ENCODE assay signal across 12 cellular contexts in genomic region chr1:94698759-94699502, GRCh38.
A peak's percentile ranks its signal among the peaks of the same experiment; 100 is the strongest.
DNase-seq lines count a peak whose midpoint lies in the region; FAIRE-seq and TF ChIP-seq lines count a peak whose summit lies in the region.
"Had no signal": no experiment of that assay in that cellular context is flagged by ENCODE, and none has a peak within 500 bp of the region (broad histone marks: within the 10 kb centered on the region; RNA-seq: fewer than 3 reads in every experiment).

No MANE protein-coding gene starts in this region.

- FAIRE-seq in astrocyte (lab: Jason Lieb, UNC) = peak; percentile 78
- peak; percentile 57 for FAIRE-seq in keratinocyte (lab: Jason Lieb, UNC)

- H3K27me3 Mint-ChIP-seq in astrocyte (ENCODE audit: low read depth, unreplicated experiment) (no peaks in the 10 kb centered on the region), endothelial cell (ENCODE audit: unreplicated experiment) (no peaks in the 10 kb centered on the region)
- H3K27me3 Mint-ChIP-seq: brain had no signal

- H3K27me3 ChIP-seq in HUES48 (ENCODE audit: control insufficient read depth, insufficient read depth, low read length) = no peaks in the 10 kb centered on the region
- H3K27me3 ChIP-seq in astrocyte (ENCODE audit: insufficient read depth, low read length) = no peaks in the 10 kb centered on the region
- no peaks in the 10 kb centered on the region for H3K27me3 ChIP-seq in keratinocyte (ENCODE audit: control insufficient read depth, extremely low read depth, insufficient read depth, low read length)

- peaks cover 4% of the 10 kb centered on the region for H3K36me3 Mint-ChIP-seq in astrocyte (ENCODE audit: low read depth, unreplicated experiment)
- H3K36me3 Mint-ChIP-seq in endothelial cell (ENCODE audit: low read depth, unreplicated experiment) = no peaks in the 10 kb centered on the region
- H3K36me3 Mint-ChIP-seq: brain had no signal

- no peak overlapping the region for H3K9ac ChIP-seq in HUES48 (ENCODE audit: low read depth, low read length)
- H3K9ac ChIP-seq in astrocyte (ENCODE audit: low read length) = no peak overlapping the region
- H3K9ac ChIP-seq in keratinocyte (ENCODE audit: control insufficient read depth, extremely low read depth, insufficient read depth, low read length) = no peak overlapping the region

- H3K4me2 ChIP-seq in astrocyte (ENCODE audit: low read length) (peak overlapping the region; percentile 18), keratinocyte (ENCODE audit: control insufficient read depth, extremely low read depth, insufficient read depth, low read depth, low read length) (no peak overlapping the region)

- H4K20me1 ChIP-seq in astrocyte (ENCODE audit: insufficient read depth, low read length) (no peaks in the 10 kb centered on the region), keratinocyte (ENCODE audit: control insufficient read depth, extremely low read depth, insufficient read depth, low read length) (no peaks in the 10 kb centered on the region)

- H2AFZ ChIP-seq in astrocyte (ENCODE audit: low read depth, low read length) = no peak overlapping the region
- peak overlapping the region; percentile 10 for H2AFZ ChIP-seq in keratinocyte (ENCODE audit: control insufficient read depth, low read length)

- dilution Hi-C loops in keratinocyte (cut with MboI; ENCODE audit: extremely low pct_ligation_motif_present, low sequenced_read_pairs) = no loop called here

- H3K36me3 ChIP-seq in HUES48 (ENCODE audit: control insufficient read depth, insufficient read depth, low read length) (no peaks in the 10 kb centered on the region), astrocyte (ENCODE audit: insufficient read depth, low read length) (no peaks in the 10 kb centered on the region), keratinocyte (ENCODE audit: control insufficient read depth in 2 of 2, extremely low read depth in 1 of 2, insufficient read depth in 2 of 2, low read length in 2 of 2) (no peaks in the 10 kb centered on the region)

- H3K9me3 ChIP-seq in HUES48 (ENCODE audit: control insufficient read depth, insufficient read depth, low read length) = no peaks in the 10 kb centered on the region
- no peaks in the 10 kb centered on the region for H3K9me3 ChIP-seq in astrocyte (ENCODE audit: insufficient read depth, low read depth, low read length)
- no peaks in the 10 kb centered on the region for H3K9me3 ChIP-seq in keratinocyte (ENCODE audit: control insufficient read depth, low read depth, low read length)

- H3K27ac Mint-ChIP-seq in astrocyte (ENCODE audit: unreplicated experiment) (peak overlapping the region; percentile 95), endothelial cell (ENCODE audit: unreplicated experiment) (no peak overlapping the region)
- H3K27ac Mint-ChIP-seq: activated B cell treated with CpG ODN at 0.5 μM for 24 hours had no signal

- H3K79me2 ChIP-seq in astrocyte (ENCODE audit: insufficient read depth, low read length) (no peaks in the 10 kb centered on the region), keratinocyte (ENCODE audit: control insufficient read depth, insufficient read depth, low read length) (no peaks in the 10 kb centered on the region)

- no peaks in the 10 kb centered on the region for H3K9me1 ChIP-seq in keratinocyte (ENCODE audit: control insufficient read depth, extremely low read depth, insufficient read depth, low read length)

- H3K27ac ChIP-seq in HUES48 (ENCODE audit: low read depth, low read length) (peak overlapping the region; percentile 82), astrocyte (ENCODE audit: low read depth, low read length) (peak overlapping the region; percentile 53), keratinocyte (ENCODE audit: control insufficient read depth, insufficient read depth, low read length) (no peak overlapping the region)

- H3K4me3 Mint-ChIP-seq in astrocyte (ENCODE audit: unreplicated experiment) = no peak overlapping the region
- H3K4me3 Mint-ChIP-seq in endothelial cell (ENCODE audit: unreplicated experiment) = no peak overlapping the region
- H3K4me3 Mint-ChIP-seq: activated B cell treated with CpG ODN at 0.5 μM for 24 hours; activated T-cell treated with anti-CD3 and anti-CD28 coated beads, Interleukin-2, amount 50 U/mL, for 4 hours; brain had no signal

- H3K4me1 Mint-ChIP-seq in astrocyte (ENCODE audit: low read depth, unreplicated experiment) (peaks cover 47% of the 10 kb centered on the region), endothelial cell (ENCODE audit: unreplicated experiment) (peaks cover 8% of the 10 kb centered on the region)
- H3K4me1 Mint-ChIP-seq: activated B cell treated with CpG ODN at 0.5 μM for 24 hours, brain had no signal

- H3K4me1 ChIP-seq in HUES48 (ENCODE audit: control insufficient read depth, insufficient read depth, low read length) = peaks cover 20% of the 10 kb centered on the region
- peaks cover 21% of the 10 kb centered on the region for H3K4me1 ChIP-seq in astrocyte (ENCODE audit: insufficient read depth, low read length)
- H3K4me1 ChIP-seq in keratinocyte (ENCODE audit: control insufficient read depth, extremely low read depth, insufficient read depth, low read length) = peaks cover 12% of the 10 kb centered on the region

- DNase-seq in AG09319 (ENCODE audit: extremely low read depth, low read depth) = peak; percentile 63
- peak; percentile 86 for DNase-seq in astrocyte (ENCODE audit: low read depth)
- peak; percentile 13 for DNase-seq in keratinocyte (ENCODE audit: low read depth, low spot score)
- no peak for DNase-seq in DMS53 treated with DMSO at 0.1 percent for 48 hours (lab: John Stamatoyannopoulos, UW; ENCODE audit: unreplicated experiment)
- DNase-seq in stimulated activated CD4-positive, alpha-beta T cell treated with anti-CD3 and anti-CD28 coated beads, Interleukin-4, amount 100 ng/mL, for 24 hours = no peak
- DNase-seq in amniotic stem cell (lab: John Stamatoyannopoulos, UW) = no peak
- no peak for DNase-seq in endothelial cell (ENCODE audit: low spot score)
- DNase-seq: activated B cell treated with CpG ODN at 0.5 μM for 24 hours; activated T-cell treated with anti-CD3 and anti-CD28 coated beads, Interleukin-2, amount 50 U/mL, for 4 hours; NCI-H2171 had no signal

- H3K4me3 ChIP-seq in HUES48 (ENCODE audit: low read depth, low read length) (no peak overlapping the region), astrocyte (ENCODE audit: insufficient read depth, low read depth, low read length) (no peak overlapping the region), keratinocyte (ENCODE audit: control insufficient read depth in 2 of 3, extremely low read depth in 1 of 3, insufficient read depth in 2 of 3, low read depth in 1 of 3, low read length in 3 of 3) (no peak overlapping the region)

- no peaks in the 10 kb centered on the region for H3K9me3 Mint-ChIP-seq in astrocyte (ENCODE audit: unreplicated experiment)
- H3K9me3 Mint-ChIP-seq in endothelial cell (ENCODE audit: unreplicated experiment) = no peaks in the 10 kb centered on the region
- H3K9me3 Mint-ChIP-seq: activated B cell treated with CpG ODN at 0.5 μM for 24 hours; activated T-cell treated with anti-CD3 and anti-CD28 coated beads, Interleukin-2, amount 50 U/mL, for 4 hours had no signal

- TF ChIP-seq CTCF in AG09319 (IDR thresholded peaks at IDR 0.05; ENCODE audit: low read depth, low read length) = peak; percentile 2
- no peak for TF ChIP-seq CTCF in astrocyte (IDR thresholded peaks at IDR 0.05; ENCODE audit: insufficient read depth, low read depth, low read length)
- TF ChIP-seq CTCF in keratinocyte (optimal IDR thresholded peaks at IDR 0.05 in 1 of 3, IDR thresholded peaks at IDR 0.05 in 1 of 3, conservative IDR thresholded peaks at IDR 0.05 in 1 of 3; ENCODE audit: extremely low read depth in 1 of 3, insufficient read depth in 2 of 3, low read length in 3 of 3) = no peak
- no peak for TF ChIP-seq CTCF in endothelial cell (IDR thresholded peaks at IDR 0.05; ENCODE audit: unreplicated experiment)

Comparison
In these comparisons a context has a peak if more than half of its experiments do, and no peak if none do; other contexts are left out.
1. DNase-seq: peak in AG09319 (single experiment), astrocyte (single experiment) and keratinocyte (single experiment); none in DMS53 treated with DMSO at 0.1 percent for 48 hours (single experiment), stimulated activated CD4-positive, alpha-beta T cell treated with anti-CD3 and anti-CD28 coated beads, Interleukin-4, amount 100 ng/mL, for 24 hours (single experiment), amniotic stem cell (single experiment) and endothelial cell (single experiment).